Comparison of ENCODE assay signal across 1 cellular context in genomic region chr9:137297060-137297664, GRCh38.
TF ChIP-seq lines count a peak whose summit lies in the region.

No MANE protein-coding gene starts in this region.

TF ChIP-seq in HepG2, 621 proteins besides CTCF, POLR2A, EP300 and RAD21:
- 0 out of 2 replicates have a peak, but pooled peaks have one; percentile 1 for TF ChIP-seq GABPB1 (CRISPR knock-in tag; IDR thresholded peaks at IDR 0.05)
- TF ChIP-seq, protein P1, sequence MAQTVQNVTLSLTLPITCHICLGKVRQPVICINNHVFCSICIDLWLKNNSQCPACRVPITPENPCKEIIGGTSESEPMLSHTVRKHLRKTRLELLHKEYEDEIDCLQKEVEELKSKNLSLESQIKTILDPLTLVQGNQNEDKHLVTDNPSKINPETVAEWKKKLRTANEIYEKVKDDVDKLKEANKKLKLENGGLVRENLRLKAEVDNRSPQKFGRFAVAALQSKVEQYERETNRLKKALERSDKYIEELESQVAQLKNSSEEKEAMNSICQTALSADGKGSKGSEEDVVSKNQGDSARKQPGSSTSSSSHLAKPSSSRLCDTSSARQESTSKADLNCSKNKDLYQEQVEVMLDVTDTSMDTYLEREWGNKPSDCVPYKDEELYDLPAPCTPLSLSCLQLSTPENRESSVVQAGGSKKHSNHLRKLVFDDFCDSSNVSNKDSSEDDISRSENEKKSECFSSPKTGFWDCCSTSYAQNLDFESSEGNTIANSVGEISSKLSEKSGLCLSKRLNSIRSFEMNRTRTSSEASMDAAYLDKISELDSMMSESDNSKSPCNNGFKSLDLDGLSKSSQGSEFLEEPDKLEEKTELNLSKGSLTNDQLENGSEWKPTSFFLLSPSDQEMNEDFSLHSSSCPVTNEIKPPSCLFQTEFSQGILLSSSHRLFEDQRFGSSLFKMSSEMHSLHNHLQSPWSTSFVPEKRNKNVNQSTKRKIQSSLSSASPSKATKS (CRISPR knock-in tag; IDR thresholded peaks at IDR 0.05), result no peak
